ENCODE assay signal across 18 cellular contexts in genomic region chr12:21677204-21677603, GRCh38.
"Had no signal": no experiment of that assay in that cellular context is flagged by ENCODE, and none has a peak within 500 bp of the region (broad histone marks: within the 10 kb centered on the region; RNA-seq: fewer than 3 reads in every experiment).

No MANE protein-coding gene starts in this region.

- ATAC-seq: heart left ventricle, left lobe of liver, psoas muscle, sciatic nerve had no signal

- H3K27me3 ChIP-seq: breast epithelium, heart left ventricle, SJCRH30, testis, upper lobe of right lung had no signal

- DNase-seq: activated naive CD8-positive, alpha-beta T cell treated with anti-CD3 and anti-CD28 coated beads, Interleukin-2, amount 10 ng/mL, durations not matched to agents 7 days and 5 days; aorta; dorsolateral prefrontal cortex; esophagus squamous epithelium; heart left ventricle; nephron progenitor cell; psoas muscle; SJCRH30; stimulated activated CD4-positive, alpha-beta T cell treated with anti-CD3 and anti-CD28 coated beads, Interleukin-2, amount 100 ng/mL, for 24 hours; stimulated activated naive CD4-positive, alpha-beta T cell treated with Interleukin-2 at 50 U/mL for 16 hours; testis; upper lobe of right lung had no signal

- H3K36me3 Mint-ChIP-seq: activated naive CD8-positive, alpha-beta T cell treated with anti-CD3 and anti-CD28 coated beads, Interleukin-2, amount 10 ng/mL, durations not matched to agents 7 days and 5 days had no signal

- H3K27me3 Mint-ChIP-seq: activated naive CD8-positive, alpha-beta T cell treated with anti-CD3 and anti-CD28 coated beads, Interleukin-2, amount 10 ng/mL, durations not matched to agents 7 days and 5 days had no signal

- H3K4me3 ChIP-seq: breast epithelium, dorsolateral prefrontal cortex, esophagus squamous epithelium, heart left ventricle, psoas muscle, SJCRH30, testis, upper lobe of right lung had no signal

- H3K4me1 Mint-ChIP-seq: nephron progenitor cell had no signal

- H3K4me3 Mint-ChIP-seq: activated naive CD8-positive, alpha-beta T cell treated with anti-CD3 and anti-CD28 coated beads, Interleukin-2, amount 10 ng/mL, durations not matched to agents 7 days and 5 days; activated T-helper 1 cell treated with anti-CD3 and anti-CD28 coated beads, Interleukin-12 subunit alpha, Interleukin-12 subunit beta, Interleukin-2, Interleukin-4 antibody, amounts not matched to agents 30 ng/mL and 10 ng/mL and 1 ng/mL, durations not matched to agents 14 hours and 24 hours and 36 hours; nephron progenitor cell had no signal

- H3K27ac ChIP-seq: breast epithelium, dorsolateral prefrontal cortex, esophagus squamous epithelium, foreskin keratinocyte, heart left ventricle, psoas muscle, SJCRH30, testis, upper lobe of right lung, VCaP had no signal

- H3K9me3 ChIP-seq: breast epithelium, esophagus squamous epithelium, heart left ventricle, psoas muscle, SJCRH30, testis, upper lobe of right lung had no signal

- H3K4me1 ChIP-seq: breast epithelium, foreskin keratinocyte, psoas muscle, SJCRH30, testis, upper lobe of right lung had no signal

- H3K36me3 ChIP-seq: breast epithelium, esophagus squamous epithelium, heart left ventricle, SJCRH30, upper lobe of right lung had no signal

- H3K9me3 Mint-ChIP-seq: activated naive CD8-positive, alpha-beta T cell treated with anti-CD3 and anti-CD28 coated beads, Interleukin-2, amount 10 ng/mL, durations not matched to agents 7 days and 5 days; activated T-helper 1 cell treated with anti-CD3 and anti-CD28 coated beads, Interleukin-12 subunit alpha, Interleukin-12 subunit beta, Interleukin-2, Interleukin-4 antibody, amounts not matched to agents 30 ng/mL and 10 ng/mL and 1 ng/mL, durations not matched to agents 14 hours and 24 hours and 36 hours had no signal

- H3K27ac Mint-ChIP-seq: activated T-helper 1 cell treated with anti-CD3 and anti-CD28 coated beads, Interleukin-12 subunit alpha, Interleukin-12 subunit beta, Interleukin-2, Interleukin-4 antibody, amounts not matched to agents 30 ng/mL and 10 ng/mL and 1 ng/mL, durations not matched to agents 14 hours and 24 hours and 36 hours; nephron progenitor cell had no signal
